Comparison of ENCODE assay signal across 6 cellular contexts in genomic region chr10:103130180-103130579, GRCh38.
A peak's percentile ranks its signal among the peaks of the same experiment; 100 is the strongest.
DNase-seq lines count a peak whose midpoint lies in the region; ATAC-seq, FAIRE-seq and TF ChIP-seq lines count a peak whose summit lies in the region.
"Not testable (repeated sequence)": the region's sequence is repeated elsewhere in the genome, so short reads cannot be mapped to it uniquely, and the experiment has no call there.

No MANE protein-coding gene starts in this region.

- in situ Hi-C loops in Panc1 (cut with HindIII; ENCODE audit: low pct_unique_long_range_greater_than_20kb, low sequenced_read_pairs); GM12878 (cut with MboI); HepG2 (cut with HindIII; ENCODE audit: extremely low pct_ligation_motif_present, low pct_unique_long_range_greater_than_20kb); gastrocnemius medialis (cut with MboI; ENCODE audit: low sequenced_read_pairs in 4 of 4): not testable (repeated sequence)

- DNase-seq in Panc1 (ENCODE audit: low read depth, low spot score); WERI-Rb-1; GM12878 (ENCODE audit: low read depth, low spot score); HepG2 (ENCODE audit: low spot score); psoas muscle; gastrocnemius medialis: not testable (repeated sequence)

- POLR2A ChIA-PET in Panc1 (lab: Charles Lee): interaction anchor here (0.6 kb wide), 1 partner anchor 14 kb away, joined by 6 read pairs; no protein-coding TSS in a partner anchor
- POLR2A ChIA-PET in GM12878 (lab: Charles Lee): interaction anchor here (0.7 kb wide), 1 partner anchor 245 kb away, joined by 4 read pairs; no protein-coding TSS in a partner anchor
- POLR2A ChIA-PET in HepG2 (lab: Yijun Ruan, JAX): interaction anchor here (0.8 kb wide), 1 partner anchor 63 kb away, joined by 3 read pairs; the partner anchor contains the start of gene NT5C2

- not testable (repeated sequence) for TF ChIP-seq POLR2A in GM12878 (IDR thresholded peaks at IDR 0.05; ENCODE audit: low read depth, low read length); HepG2 (IDR thresholded peaks at IDR 0.05; ENCODE audit: insufficient read depth in 1 of 2, low read depth in 2 of 2, low read length in 2 of 2); gastrocnemius medialis (IDR thresholded peaks at IDR 0.05)

- TF ChIP-seq RAD21 in GM12878 (IDR thresholded peaks at IDR 0.05; ENCODE audit: insufficient read depth, low read depth, low read length); HepG2 (CRISPR knock-in tag; IDR thresholded peaks at IDR 0.05): not testable (repeated sequence)

- TF ChIP-seq CTCF in Panc1 (IDR thresholded peaks at IDR 0.05); WERI-Rb-1 (IDR thresholded peaks at IDR 0.05; ENCODE audit: low read depth, low read length); GM12878 (IDR thresholded peaks at IDR 0.05 in 2 of 3, conservative IDR thresholded peaks at IDR 0.05 in 1 of 3; ENCODE audit: control insufficient read depth in 2 of 3, extremely low read depth in 1 of 3, insufficient read depth in 1 of 3, low read depth in 3 of 3, low read length in 3 of 3); HepG2 (CRISPR knock-in tag; IDR thresholded peaks at IDR 0.05); psoas muscle (IDR thresholded peaks at IDR 0.05); gastrocnemius medialis (IDR thresholded peaks at IDR 0.05 in 4 of 5, conservative IDR thresholded peaks at IDR 0.05 in 1 of 5): not testable (repeated sequence)

- H3K27ac ChIP-seq in Panc1 (ENCODE audit: low read length); GM12878 (ENCODE audit: control insufficient read depth, insufficient read depth); HepG2 (ENCODE audit: extremely low read length, insufficient read depth, low read length): not testable (repeated sequence)
- peak overlapping the region; percentile 60 for H3K27ac ChIP-seq in WERI-Rb-1
- peak overlapping the region; percentile 83 for H3K27ac ChIP-seq in psoas muscle
- peak overlapping the region; percentile 84 to 95 (median 88) for H3K27ac ChIP-seq in gastrocnemius medialis

- H3K27me3 ChIP-seq in Panc1 (ENCODE audit: control insufficient read depth, insufficient read depth, low read length); WERI-Rb-1 (ENCODE audit: insufficient read depth, low read depth, severe bottlenecking); GM12878 (replicated peaks in 1 of 2; ENCODE audit: control insufficient read depth in 2 of 2, insufficient read depth in 2 of 2, low read length in 1 of 2); HepG2 (ENCODE audit: control insufficient read depth in 1 of 2, insufficient read depth in 2 of 2, low read length in 2 of 2); psoas muscle (ENCODE audit: insufficient read depth in 3 of 3, low read length in 2 of 3); gastrocnemius medialis: not testable (repeated sequence)

- not testable (repeated sequence) for H4K20me1 ChIP-seq in GM12878 (ENCODE audit: control insufficient read depth, insufficient read depth); HepG2 (ENCODE audit: insufficient read depth, low read length)

- BruUV-seq in Panc1 (replicated peaks; lab: Mats Ljungman, UMichigan) (TSS peak; percentile 52), GM12878 (replicated peaks; lab: Mats Ljungman, UMichigan) (TSS peak; percentile 29), HepG2 (replicated peaks; lab: Mats Ljungman, UMichigan) (TSS peak; percentile 35)

- H3K9ac ChIP-seq in GM12878 (ENCODE audit: control insufficient read depth, insufficient read depth, low read length); HepG2 (ENCODE audit: insufficient read depth, low read depth, low read length): not testable (repeated sequence)

- CTCF ChIA-PET in Panc1 (lab: Charles Lee); HepG2 (lab: Yijun Ruan, JAX; ENCODE audit: low intra/inter-chr PET ratio, low total read pairs): not testable (repeated sequence)
- CTCF ChIA-PET in GM12878 (lab: Yijun Ruan, JAX): interaction anchor here (1.2 kb wide), 1 partner anchor 19 kb away, joined by 5 read pairs; no protein-coding TSS in a partner anchor

- RAD21 ChIA-PET in GM12878 (lab: Charles Lee; ENCODE audit: unreplicated experiment): interaction anchor here (1.5 kb wide), 1 partner anchor 19 kb away, joined by 4 read pairs; no protein-coding TSS in a partner anchor

- H2AFZ ChIP-seq in GM12878 (ENCODE audit: control insufficient read depth, low read depth, low read length); HepG2 (ENCODE audit: low read length): not testable (repeated sequence)

- H3K79me2 ChIP-seq in GM12878 (ENCODE audit: control insufficient read depth, insufficient read depth, low read length); HepG2 (ENCODE audit: insufficient read depth, low read length): not testable (repeated sequence)

- intact Hi-C loops in Panc1 (cut with micrococcal nuclease; ENCODE audit: unreplicated experiment); GM12878 (cut with micrococcal nuclease; ENCODE audit: unreplicated experiment); HepG2 (cut with micrococcal nuclease; ENCODE audit: unreplicated experiment); psoas muscle (cut with DNase I); gastrocnemius medialis (cut with DNase I; ENCODE audit: low total_unique reads): not testable (repeated sequence)

- not testable (repeated sequence) for H3K36me3 ChIP-seq in Panc1 (ENCODE audit: control insufficient read depth, insufficient read depth, low read length); WERI-Rb-1; GM12878 (ENCODE audit: control insufficient read depth in 2 of 2, insufficient read depth in 2 of 2, low read length in 1 of 2); HepG2 (replicated peaks in 1 of 2; ENCODE audit: control insufficient read depth in 1 of 2, insufficient read depth in 2 of 2, low read length in 2 of 2); gastrocnemius medialis
- H3K36me3 ChIP-seq in psoas muscle (ENCODE audit: insufficient read depth in 1 of 2, low read depth in 1 of 2): peaks cover 0 to 35% of the 10 kb centered on the region in 2 donors

- H3K4me1 ChIP-seq in Panc1 (ENCODE audit: control insufficient read depth, insufficient read depth, low read length); GM12878 (ENCODE audit: control insufficient read depth, insufficient read depth, low read length): not testable (repeated sequence)
- H3K4me1 ChIP-seq in HepG2 (ENCODE audit: insufficient read depth, low read length): peaks cover 38% of the 10 kb centered on the region
- peaks cover 39% of the 10 kb centered on the region for H3K4me1 ChIP-seq in psoas muscle
- peaks cover 30% of the 10 kb centered on the region in 2 donors for H3K4me1 ChIP-seq in gastrocnemius medialis

- 85% methylated on average over 5 of the region's 5 CpGs for WGBS in GM12878 (ENCODE audit: insufficient coverage, insufficient replicate concordance, low lambda C conversion rate, missing lambda C conversion rate)
- 0% methylated on average over 3 of the region's 5 CpGs for WGBS in HepG2 (ENCODE audit: low lambda C conversion rate)
- 80 to 91% (median 86%) methylated on average over 3 to 4 of the region's 5 CpGs for WGBS in psoas muscle, 3 donors

- not testable (repeated sequence) for H3K4me2 ChIP-seq in GM12878 (ENCODE audit: control insufficient read depth, insufficient read depth); HepG2 (ENCODE audit: low read depth, low read length)

- not testable (repeated sequence) for ATAC-seq in Panc1, GM12878, HepG2, psoas muscle, gastrocnemius medialis

- TF ChIP-seq EP300 in GM12878 (IDR thresholded peaks at IDR 0.05; ENCODE audit: borderline replicate concordance in 1 of 2, control insufficient read depth in 1 of 2, low read depth in 2 of 2, low read length in 2 of 2); HepG2 (IDR thresholded peaks at IDR 0.05; ENCODE audit: low read depth in 2 of 2, low read length in 2 of 2); HepG2 (CRISPR knock-in tag; IDR thresholded peaks at IDR 0.05; ENCODE audit: borderline replicate concordance): not testable (repeated sequence)

- H3K4me3 ChIP-seq in Panc1 (ENCODE audit: low read depth in 2 of 2, low read length in 2 of 2); WERI-Rb-1 (ENCODE audit: low read depth, low read length); GM12878; HepG2 (replicated peaks in 1 of 3; ENCODE audit: insufficient read depth in 1 of 3, low read depth in 2 of 3, low read length in 3 of 3); psoas muscle; gastrocnemius medialis: not testable (repeated sequence)

- FAIRE-seq in GM12878 (lab: Jason Lieb, UNC): not testable (repeated sequence)
- FAIRE-seq in HepG2 (lab: Jason Lieb, UNC): peak; percentile 32

- SMC1A ChIA-PET in GM12878 (lab: Charles Lee; ENCODE audit: uncharacterized antibody, unreplicated experiment): interaction anchor here (0.6 to 1.0 kb wide), 2 partner anchors 10 to 19 kb away, joined by 3 read pairs; no protein-coding TSS in a partner anchor

- not testable (repeated sequence) for H3K9me3 ChIP-seq in Panc1 (ENCODE audit: control insufficient read depth, insufficient read depth, low read depth, low read length); WERI-Rb-1 (ENCODE audit: severe bottlenecking); GM12878 (replicated peaks; ENCODE audit: control insufficient read depth, insufficient read depth, low read length); HepG2 (ENCODE audit: low read length); psoas muscle; gastrocnemius medialis

TF ChIP-seq in HepG2, 621 proteins besides CTCF, POLR2A, EP300 and RAD21 (continues in another document):
- TF ChIP-seq FOXP1 (IDR thresholded peaks at IDR 0.05): not testable (repeated sequence)
- TF ChIP-seq FOXP1 (CRISPR knock-in tag; IDR thresholded peaks at IDR 0.05): peak; percentile 50; the same call in 1 of the 2 replicates
- TF ChIP-seq ZNF652 (CRISPR knock-in tag; IDR thresholded peaks at IDR 0.05; ENCODE audit: borderline replicate concordance, low read depth): peak; percentile 77
